15 cellular contexts compared by ENCODE assay signal in genomic region chr1:109770331-109771095, GRCh38. TPM values are rescaled to one million over a fixed set of nuclear protein-coding genes. Genes with fewer than 3 reads are reported as not detected.
DNase-seq lines count a peak whose midpoint lies in the region; TF ChIP-seq lines count a peak whose summit lies in the region.
"Had no signal": no experiment of that assay in that cellular context is flagged by ENCODE, and none has a peak within 500 bp of the region (broad histone marks: within the 10 kb centered on the region; RNA-seq: fewer than 3 reads in every experiment).

No MANE protein-coding gene starts in this region.

- intact Hi-C loops in Caco-2 (cut with micrococcal nuclease; ENCODE audit: unreplicated experiment): loop anchor here (5.0 to 10.0 kb wide), 4 partner anchors 38 to 144 kb away; partner anchors contain the start of genes CSF1 and GSTM4

- H3K4me1 Mint-ChIP-seq in Caco-2 (ENCODE audit: low read depth, unreplicated experiment) (no peaks in the 10 kb centered on the region), progenitor cell of endocrine pancreas (ENCODE audit: low read depth) (no peaks in the 10 kb centered on the region)

- CTCF ChIA-PET in Caco-2 (lab: Charles Lee): interaction anchor here (0.6 kb wide), 1 partner anchor 52 kb away, joined by 3 read pairs; no protein-coding TSS in a partner anchor

- H3K27ac ChIP-seq in angular gyrus (ENCODE audit: low read depth, low read length): peak overlapping the region; percentile 29
- H3K27ac ChIP-seq: thoracic aorta had no signal

- H3K36me3 ChIP-seq in Caco-2 (ENCODE audit: control insufficient read depth, insufficient read depth, low read length): no peaks in the 10 kb centered on the region
- H3K36me3 ChIP-seq: thoracic aorta had no signal

- POLR2A ChIA-PET in Caco-2 (lab: Charles Lee): no interaction called here

- H3K9me3 Mint-ChIP-seq in Caco-2 (ENCODE audit: unreplicated experiment) (no peaks in the 10 kb centered on the region), progenitor cell of endocrine pancreas (ENCODE audit: low read depth) (no peaks in the 10 kb centered on the region)
- H3K9me3 Mint-ChIP-seq: naive thymus-derived CD8-positive, alpha-beta T cell had no signal

- peaks cover 5% of the 10 kb centered on the region for H3K4me1 ChIP-seq in Caco-2

- H3K27ac Mint-ChIP-seq in Caco-2 (ENCODE audit: unreplicated experiment): peak overlapping the region; percentile 29
- peak overlapping the region; percentile 11 for H3K27ac Mint-ChIP-seq in progenitor cell of endocrine pancreas

- no peak for TF ChIP-seq CTCF in Caco-2 (IDR thresholded peaks at IDR 0.05; ENCODE audit: insufficient read depth in 1 of 2, low read depth in 1 of 2, low read length in 1 of 2, severe bottlenecking in 1 of 2, unreplicated experiment in 1 of 2)
- no peak for TF ChIP-seq CTCF in progenitor cell of endocrine pancreas (IDR thresholded peaks at IDR 0.05; ENCODE audit: unreplicated experiment)

- no peaks in the 10 kb centered on the region for H3K9me3 ChIP-seq in Caco-2
- H3K9me3 ChIP-seq: thoracic aorta had no signal

- no peaks in the 10 kb centered on the region for H3K27me3 Mint-ChIP-seq in Caco-2 (ENCODE audit: insufficient read depth, unreplicated experiment)
- peaks cover 8% of the 10 kb centered on the region for H3K27me3 Mint-ChIP-seq in progenitor cell of endocrine pancreas

- no peak for DNase-seq in Caco-2
- peak in 44 of 51 donors; percentile 13 to 88 (median 64) for DNase-seq in hypothalamus (lab: John Stamatoyannopoulos, UW)
- DNase-seq in progenitor cell of endocrine pancreas (ENCODE audit: low spot score, unreplicated experiment): no peak
- DNase-seq in DMS53 (lab: John Stamatoyannopoulos, UW): no peak
- DNase-seq in retina: no peak
- no peak for DNase-seq in NCI-H1417 (lab: John Stamatoyannopoulos, UW)
- DNase-seq in DMS153 treated with DMSO at 0.1 percent for 48 hours (lab: John Stamatoyannopoulos, UW; ENCODE audit: unreplicated experiment): no peak
- DNase-seq: AML-193, DND-41 had no signal

- no peaks in the 10 kb centered on the region for H3K27me3 ChIP-seq in Caco-2 (replicated peaks; ENCODE audit: control insufficient read depth, insufficient read depth, low read length)

- H3K36me3 Mint-ChIP-seq in Caco-2 (ENCODE audit: insufficient read depth, unreplicated experiment) (peaks cover 6% of the 10 kb centered on the region), progenitor cell of endocrine pancreas (ENCODE audit: insufficient read depth) (no peaks in the 10 kb centered on the region)
- H3K36me3 Mint-ChIP-seq: naive thymus-derived CD8-positive, alpha-beta T cell had no signal

- H3K4me3 Mint-ChIP-seq in Caco-2 (ENCODE audit: unreplicated experiment) (no peak overlapping the region), progenitor cell of endocrine pancreas (ENCODE audit: low read depth) (no peak overlapping the region)
- H3K4me3 Mint-ChIP-seq: naive thymus-derived CD8-positive, alpha-beta T cell had no signal

- no peak overlapping the region for H3K4me3 ChIP-seq in Caco-2 (ENCODE audit: low read depth, low read length)
- H3K4me3 ChIP-seq: thoracic aorta had no signal

- no TSS peak for BruUV-seq in Caco-2 (replicated peaks; lab: Mats Ljungman, UMichigan)

RNA-seq across cellular contexts. Expression of gene EPS8L3, which starts 6.8 kb away (rescaled TPM):
- total RNA-seq in Caco-2 (2022): 15.3 and 18.5 TPM in 2 replicates
- 9.5 and 14.2 TPM in 2 replicates for total RNA-seq in progenitor cell of endocrine pancreas
- total RNA-seq: glomerular endothelial cell; MCF 10A; naive thymus-derived CD8-positive, alpha-beta T cell had no signal

RNA-seq across cellular contexts. Expression of gene GSTM3, which starts 29.7 kb away (rescaled TPM):
- total RNA-seq in Caco-2 (2022): 8.9 and 10.6 TPM in 2 replicates
- 77.8 and 83.1 TPM in 2 replicates for total RNA-seq in progenitor cell of endocrine pancreas
- total RNA-seq: MCF 10A had no signal

RNA-seq across cellular contexts. Expression of gene GSTM5, which starts 58.5 kb away (rescaled TPM):
- total RNA-seq in Caco-2 (2022): 6.0 and 9.1 TPM in 2 replicates
- total RNA-seq in progenitor cell of endocrine pancreas: 2.8 and 2.9 TPM in 2 replicates
- total RNA-seq: glomerular endothelial cell; kidney epithelial cell; MCF 10A; naive thymus-derived CD8-positive, alpha-beta T cell had no signal

Comparison
In these comparisons a context has a peak if more than half of its experiments do, and no peak if none do; other contexts are left out.
1. DNase-seq: peak in hypothalamus (44 of 51); none in Caco-2 (0 of 2), progenitor cell of endocrine pancreas (single experiment), DMS53 (single experiment), retina (single experiment), NCI-H1417 (0 of 3) and DMS153 treated with DMSO at 0.1 percent for 48 hours (single experiment).